22 cellular contexts compared by ENCODE assay signal in the genomic region with DNA sequence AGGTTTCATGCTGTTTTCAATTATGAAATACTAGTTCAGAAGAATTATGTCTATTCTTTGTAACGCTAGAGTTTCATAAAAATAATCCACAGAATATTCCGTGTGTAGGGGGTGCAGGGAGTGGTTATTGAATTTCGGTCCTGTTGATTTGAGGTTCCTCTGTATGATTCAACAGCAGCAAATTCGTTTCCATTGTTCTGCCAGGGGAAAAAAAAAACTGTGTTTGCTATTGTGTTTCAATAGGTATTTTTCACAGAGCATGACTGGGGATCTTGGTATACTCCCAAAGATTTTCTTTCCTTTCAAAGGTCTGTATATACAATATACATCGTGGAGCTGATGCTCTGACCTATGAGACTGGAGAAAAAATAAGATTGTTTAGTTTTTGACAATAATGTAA. TPM values are rescaled to one million over a fixed set of nuclear protein-coding genes. Genes with fewer than 3 reads are reported as not detected.
"Had no signal": no experiment of that assay in that cellular context is flagged by ENCODE, and none has a peak within 500 bp of the region (broad histone marks: within the 10 kb centered on the region; RNA-seq: fewer than 3 reads in every experiment).

No MANE protein-coding gene starts in this region.

- H3K36me3 Mint-ChIP-seq: activated naive CD8-positive, alpha-beta T cell treated with anti-CD3 and anti-CD28 coated beads, Interleukin-2, amount 10 ng/mL, durations not matched to agents 7 days and 5 days; natural killer cell treated with Interleukin-12 subunit alpha and Interleukin-12 subunit beta and Interleukin-15 and Interleukin-18, amount 100 ng/mL, for 72 hours had no signal

- ATAC-seq: activated CD4-positive, CD25-positive, alpha-beta regulatory T cell treated with anti-CD3 and anti-CD28 coated beads, Interleukin-2, amount 50 U/mL, for 24 hours; activated CD8-positive, alpha-beta T cell treated with anti-CD3 and anti-CD28 coated beads, Interleukin-2, amount 10 ng/mL, durations not matched to agents 7 days and 5 days; lower lobe of right lung; natural killer cell treated with Interleukin-12 subunit alpha and Interleukin-12 subunit beta and Interleukin-15 and Interleukin-18, amount 100 ng/mL, for 72 hours had no signal

- H3K27me3 ChIP-seq: colonic mucosa, hepatocyte, neutrophil, thyroid gland had no signal

- H3K9me3 Mint-ChIP-seq: activated CD4-positive, alpha-beta T cell treated with anti-CD3 and anti-CD28 coated beads, Interleukin-2, amount 10 ng/mL, durations not matched to agents 7 days and 5 days; activated naive CD8-positive, alpha-beta T cell treated with anti-CD3 and anti-CD28 coated beads, Interleukin-2, amount 10 ng/mL, durations not matched to agents 7 days and 5 days; activated T-cell treated with anti-CD3 and anti-CD28 coated beads, Interleukin-2, amount 50 U/mL, for 24 hours; activated T-helper 2 cell treated with anti-CD3 and anti-CD28 coated beads, Interferon-gamma antibody, Interleukin-2, Interleukin-4, amounts not matched to agents 10 μg/mL and 5 μg/mL and 100 μg/mL, durations not matched to agents 14 hours and 24 hours and 36 hours; central memory CD8-positive, alpha-beta T cell; endodermal cell; natural killer cell treated with Interleukin-12 subunit alpha and Interleukin-12 subunit beta and Interleukin-15 and Interleukin-18, amount 100 ng/mL, for 72 hours had no signal

- FAIRE-seq: keratinocyte, urothelium cell line had no signal

- H3K27me3 Mint-ChIP-seq: activated CD4-positive, alpha-beta T cell treated with anti-CD3 and anti-CD28 coated beads, Interleukin-2, amount 10 ng/mL, durations not matched to agents 7 days and 5 days had no signal

- H3K9me3 ChIP-seq: colonic mucosa, lower lobe of right lung, neutrophil, thyroid gland had no signal

- H3K4me1 ChIP-seq: colonic mucosa, lower lobe of right lung, parathyroid adenoma, thyroid gland had no signal

- H3K4me1 Mint-ChIP-seq: activated CD4-positive, alpha-beta T cell treated with anti-CD3 and anti-CD28 coated beads, Interleukin-2, amount 10 ng/mL, durations not matched to agents 7 days and 5 days; activated naive CD8-positive, alpha-beta T cell treated with anti-CD3 and anti-CD28 coated beads, Interleukin-2, amount 10 ng/mL, durations not matched to agents 7 days and 5 days; central memory CD8-positive, alpha-beta T cell had no signal

- H3K36me3 ChIP-seq: colonic mucosa, lower lobe of right lung, neutrophil, thyroid gland had no signal

- H3K27ac Mint-ChIP-seq: activated CD4-positive, alpha-beta T cell treated with anti-CD3 and anti-CD28 coated beads, Interleukin-2, amount 10 ng/mL, durations not matched to agents 7 days and 5 days; activated CD8-positive, alpha-beta T cell treated with anti-CD3 and anti-CD28 coated beads, Interleukin-2, amount 10 ng/mL, durations not matched to agents 7 days and 5 days; activated naive CD8-positive, alpha-beta T cell treated with anti-CD3 and anti-CD28 coated beads, Interleukin-2, amount 10 ng/mL, durations not matched to agents 7 days and 5 days; activated T-cell treated with anti-CD3 and anti-CD28 coated beads, Interleukin-2, amount 50 U/mL, for 24 hours; activated T-helper 2 cell treated with anti-CD3 and anti-CD28 coated beads, Interferon-gamma antibody, Interleukin-2, Interleukin-4, amounts not matched to agents 10 μg/mL and 5 μg/mL and 100 μg/mL, durations not matched to agents 14 hours and 24 hours and 36 hours; endodermal cell; natural killer cell treated with Interleukin-12 subunit alpha and Interleukin-12 subunit beta and Interleukin-15 and Interleukin-18, amount 100 ng/mL, for 72 hours had no signal

- H3K4me3 ChIP-seq: colonic mucosa, hepatocyte, lower lobe of right lung, thyroid gland had no signal

- H3K27ac ChIP-seq: colonic mucosa, epithelial cell of prostate, hepatocyte, lower lobe of right lung, neutrophil, parathyroid adenoma, thyroid gland had no signal

- H3K9ac ChIP-seq: parathyroid adenoma had no signal

- H3K4me3 Mint-ChIP-seq: activated CD4-positive, alpha-beta T cell treated with anti-CD3 and anti-CD28 coated beads, Interleukin-2, amount 10 ng/mL, durations not matched to agents 7 days and 5 days; activated CD8-positive, alpha-beta T cell treated with anti-CD3 and anti-CD28 coated beads, Interleukin-2, amount 10 ng/mL, durations not matched to agents 7 days and 5 days; activated naive CD8-positive, alpha-beta T cell treated with anti-CD3 and anti-CD28 coated beads, Interleukin-2, amount 10 ng/mL, durations not matched to agents 7 days and 5 days; activated T-cell treated with anti-CD3 and anti-CD28 coated beads, Interleukin-2, amount 50 U/mL, for 24 hours; central memory CD8-positive, alpha-beta T cell; endodermal cell; natural killer cell treated with Interleukin-12 subunit alpha and Interleukin-12 subunit beta and Interleukin-15 and Interleukin-18, amount 100 ng/mL, for 72 hours had no signal

- DNase-seq: activated CD4-positive, alpha-beta T cell treated with anti-CD3 and anti-CD28 coated beads, Interleukin-2, amount 10 ng/mL, durations not matched to agents 7 days and 5 days; activated CD8-positive, alpha-beta T cell treated with anti-CD3 and anti-CD28 coated beads, Interleukin-2, amount 10 ng/mL, durations not matched to agents 7 days and 5 days; activated naive CD4-positive, alpha-beta T cell treated with Interleukin-2 at 50 U/mL for 16 hours; activated naive CD8-positive, alpha-beta T cell treated with anti-CD3 and anti-CD28 coated beads, Interleukin-2, amount 10 ng/mL, durations not matched to agents 7 days and 5 days; activated T-cell treated with anti-CD3 and anti-CD28 coated beads, Interleukin-2, amount 50 U/mL, for 24 hours; colonic mucosa; endodermal cell; lower lobe of right lung; stimulated activated CD4-positive, alpha-beta T cell treated with anti-CD3 and anti-CD28 coated beads, Interleukin-2, amount 100 ng/mL, for 24 hours; stimulated activated naive CD4-positive, alpha-beta T cell treated with Interleukin-2 at 50 U/mL for 16 hours; thyroid gland had no signal

RNA-seq across cellular contexts. Expression of gene SHISA9, which starts 15.8 kb away (rescaled TPM):
- total RNA-seq: activated CD8-positive, alpha-beta T cell treated with anti-CD3 and anti-CD28 coated beads, Interleukin-2, amount 10 ng/mL, durations not matched to agents 7 days and 5 days; activated naive CD8-positive, alpha-beta T cell treated with anti-CD3 and anti-CD28 coated beads, Interleukin-2, amount 10 ng/mL, durations not matched to agents 7 days and 5 days; activated T-helper 2 cell treated with anti-CD3 and anti-CD28 coated beads, Interferon-gamma antibody, Interleukin-2, Interleukin-4, amounts not matched to agents 10 μg/mL and 5 μg/mL and 100 μg/mL, durations not matched to agents 14 hours and 24 hours and 36 hours; lower lobe of right lung; mesenteric fat pad had no signal
